In genomic region chr1:77282187-77282865, GRCh38 we compare ENCODE assay signal across 8 cellular contexts. TPM values are rescaled to one million over a fixed set of nuclear protein-coding genes. Genes with fewer than 3 reads are reported as not detected.
DNase-seq lines count a peak whose midpoint lies in the region; FAIRE-seq and TF ChIP-seq lines count a peak whose summit lies in the region.

No MANE protein-coding gene starts in this region.

- H4K91ac ChIP-seq in H1 (replicated peaks; ENCODE audit: insufficient read length, low read length): peak overlapping the region; percentile 7

- no peaks in the 10 kb centered on the region for H3K79me2 ChIP-seq in H1 (ENCODE audit: control insufficient read depth in 1 of 2, insufficient read depth in 2 of 2, low read length in 2 of 2)

- POLR2A ChIA-PET in H1 (lab: Charles Lee; ENCODE audit: partially characterized antibody): interaction anchor here (0.8 to 2.0 kb wide), 12 partner anchors 10 to 158 kb away, joined by 3 to 9 read pairs (median 3); partner anchors contain the start of gene PIGK

- no peak overlapping the region for H3K4ac ChIP-seq in H1 (replicated peaks; ENCODE audit: insufficient read length, low read depth, low read length)

- H2AK5ac ChIP-seq in H1 (ENCODE audit: low read depth, low read length): no peak overlapping the region

- no peaks in the 10 kb centered on the region for H4K20me1 ChIP-seq in H1 (replicated peaks in 1 of 2; ENCODE audit: control insufficient read depth in 1 of 2, insufficient read depth in 2 of 2, low read length in 2 of 2)

- 0 out of 2 replicates have a peak overlapping the region, but pooled peaks have one; percentile 12 for H2BK5ac ChIP-seq in H1 (ENCODE audit: low read depth, low read length)

- TF ChIP-seq EP300 in H1 (IDR thresholded peaks at IDR 0.05; ENCODE audit: borderline replicate concordance in 1 of 2, low read depth in 2 of 2, low read length in 2 of 2): no peak

- H3K27me3 ChIP-seq in H1 (replicated peaks in 1 of 4; ENCODE audit: control insufficient read depth in 3 of 4, extremely low read depth in 1 of 4, insufficient read depth in 3 of 4, low read length in 3 of 4) (peaks cover 14 to 34% (median 23%) of the 10 kb centered on the region in 4 experiments), mucosa of rectum (ENCODE audit: control insufficient read depth in 2 of 2, insufficient read depth in 2 of 2, low read length in 2 of 2) (peaks cover 25 to 29% of the 10 kb centered on the region in 2 donors)

- peak overlapping the region; percentile 45 for H2AFZ ChIP-seq in H1 (ENCODE audit: low read length)

- peak overlapping the region; percentile 88 to 93 for H3K4me2 ChIP-seq in H1 (ENCODE audit: insufficient read depth in 1 of 2, low read depth in 2 of 2, low read length in 2 of 2)

- DNase-seq in activated T-cell treated with anti-CD3 and anti-CD28 coated beads for 1 hour (ENCODE audit: low read depth) (peak; percentile 12), HTR-8/SVneo (ENCODE audit: insufficient read length, low spot score) (peak; percentile 19), H1 (ENCODE audit: low read depth in 1 of 2, low spot score in 2 of 2) (peak in 1 of 2 experiments; percentile 80), substantia nigra (lab: John Stamatoyannopoulos, UW) (peak in 30 of 49 donors; percentile 0 to 69 (median 38)), NCI-H1436 (lab: John Stamatoyannopoulos, UW) (no peak)
- no peak for DNase-seq in activated T-cell treated with anti-CD3 and anti-CD28 coated beads, Interleukin-2, amount 50 U/mL, for 1 hour
- peak; percentile 76 for DNase-seq in activated CD4-positive, alpha-beta T cell treated with anti-CD3 and anti-CD28 coated beads, Interleukin-2, amount 10 ng/mL, durations not matched to agents 24 days and 14 days

- peaks cover 3 to 9% (median 5%) of the 10 kb centered on the region in 4 experiments; a peak in 5 of 7 replicates for H3K4me1 ChIP-seq in H1 (replicated peaks in 1 of 4; ENCODE audit: control insufficient read depth in 3 of 4, insufficient read depth in 4 of 4, low read length in 3 of 4)
- H3K4me1 ChIP-seq in mucosa of rectum (ENCODE audit: control insufficient read depth in 2 of 2, insufficient read depth in 2 of 2, low read length in 2 of 2): no peaks in the 10 kb centered on the region

- H3K14ac ChIP-seq in H1 (ENCODE audit: insufficient read length): no peak overlapping the region

- H3K4me3 ChIP-seq in H1 (ENCODE audit: extremely low read depth in 1 of 4, insufficient read depth in 2 of 4, low read depth in 3 of 4, low read length in 4 of 4): peak overlapping the region; percentile 65 to 88 (median 75)
- peak overlapping the region; percentile 53 to 57 for H3K4me3 ChIP-seq in mucosa of rectum (ENCODE audit: low read length in 2 of 2)

- H3K23ac ChIP-seq in H1 (ENCODE audit: insufficient read length): no peak overlapping the region

- 3% methylated on average over 31 of the region's 47 CpGs; no CpG with 5 or more reads in 1 of the 2 experiments for WGBS in H1 (ENCODE audit: extremely low coverage in 1 of 2, insufficient coverage in 1 of 2, insufficient read length in 1 of 2, insufficient replicate concordance in 2 of 2, low coverage in 1 of 2, low lambda C conversion rate in 2 of 2, missing lambda C conversion rate in 1 of 2), 2 experiments

- H2BK15ac ChIP-seq in H1 (ENCODE audit: low read length): 0 out of 2 replicates have a peak overlapping the region, but pooled peaks have one; percentile 26

- H3K9ac ChIP-seq in H1 (replicated peaks in 1 of 4; ENCODE audit: extremely low read depth in 1 of 4, low read depth in 3 of 4, low read length in 3 of 4): peak overlapping the region in 2 of 4 experiments; percentile 45 to 52; a peak in 4 of 7 replicates
- H3K9ac ChIP-seq in mucosa of rectum (ENCODE audit: low read depth in 1 of 2, low read length in 2 of 2): no peak overlapping the region

- peaks cover 35% of the 10 kb centered on the region for H3K27me3 Mint-ChIP-seq in activated CD4-positive, alpha-beta T cell treated with anti-CD3 and anti-CD28 coated beads, Interleukin-2, amount 10 ng/mL, durations not matched to agents 24 days and 14 days

- CTCF ChIA-PET in H1 (lab: Charles Lee; ENCODE audit: partially characterized antibody): interaction anchor here (0.7 to 1.4 kb wide), 5 partner anchors 15 to 87 kb away, joined by 3 to 4 read pairs (median 3); partner anchors contain the start of gene PIGK

- H3K79me1 ChIP-seq in H1 (ENCODE audit: low read depth, low read length): no peaks in the 10 kb centered on the region

- H4K8ac ChIP-seq in H1 (ENCODE audit: extremely low read depth, insufficient read depth, low read length): peak overlapping the region; percentile 73; the same call in 1 of the 2 replicates

- H3K27ac ChIP-seq in H1 (ENCODE audit: low read depth, low read length) (no peak overlapping the region), mucosa of rectum (ENCODE audit: low read depth in 2 of 2, low read length in 2 of 2) (no peak overlapping the region), substantia nigra (ENCODE audit: low read depth, low read length, poor library complexity, severe bottlenecking) (peak overlapping the region; percentile 88)

- peak overlapping the region; percentile 76; the same call in 1 of the 2 replicates for H2BK20ac ChIP-seq in H1 (ENCODE audit: low read length)

- no peak overlapping the region for H3K56ac ChIP-seq in H1 (replicated peaks; ENCODE audit: insufficient read length, low read depth, low read length)

- peaks cover 20% of the 10 kb centered on the region; the same call in 1 of the 2 replicates for H3K23me2 ChIP-seq in H1 (ENCODE audit: low read depth, low read length)

- TF ChIP-seq CTCF in H1 (IDR thresholded peaks at IDR 0.05; ENCODE audit: control extremely low read depth in 1 of 3, insufficient read depth in 1 of 3, low read depth in 1 of 3, low read length in 3 of 3): 0 out of 4 replicates have a peak, but pooled peaks of 1 of the 3 experiments have one; percentile 2

- intact Hi-C loops in activated CD4-positive, alpha-beta T cell treated with anti-CD3 and anti-CD28 coated beads, Interleukin-2, amount 10 ng/mL, durations not matched to agents 24 days and 14 days (cut with micrococcal nuclease): loop anchor here (2.0 kb wide), 1 partner anchor 64 kb away; the partner anchor contains the start of gene PIGK

- no peaks in the 10 kb centered on the region for H3K9me3 Mint-ChIP-seq in activated CD4-positive, alpha-beta T cell treated with anti-CD3 and anti-CD28 coated beads, Interleukin-2, amount 10 ng/mL, durations not matched to agents 24 days and 14 days

- no peak overlapping the region for H4K5ac ChIP-seq in H1 (ENCODE audit: insufficient read length, low read depth, low read length)

- H3K27ac Mint-ChIP-seq in activated CD4-positive, alpha-beta T cell treated with anti-CD3 and anti-CD28 coated beads, Interleukin-2, amount 10 ng/mL, durations not matched to agents 24 days and 14 days: no peak overlapping the region

- H3K36me3 ChIP-seq in H1 (ENCODE audit: control insufficient read depth in 2 of 4, insufficient read depth in 4 of 4, low read length in 3 of 4) (no peaks in the 10 kb centered on the region), mucosa of rectum (ENCODE audit: control insufficient read depth in 2 of 2, insufficient read depth in 2 of 2, low read length in 2 of 2) (no peaks in the 10 kb centered on the region)

- H3K4me3 Mint-ChIP-seq in activated CD4-positive, alpha-beta T cell treated with anti-CD3 and anti-CD28 coated beads, Interleukin-2, amount 10 ng/mL, durations not matched to agents 24 days and 14 days: peak overlapping the region; percentile 71

- no peak for TF ChIP-seq POLR2A in H1 (IDR thresholded peaks at IDR 0.05; ENCODE audit: control extremely low read depth in 1 of 2, low read depth in 2 of 2, low read length in 2 of 2)

- H2BK12ac ChIP-seq in H1 (ENCODE audit: low read depth, low read length): peak overlapping the region; percentile 64; the same call in 1 of the 2 replicates

- peak overlapping the region; percentile 74; the same call in 1 of the 2 replicates for H3K18ac ChIP-seq in H1 (ENCODE audit: extremely low read depth, low read length)

- TF ChIP-seq RAD21 in H1 (IDR thresholded peaks at IDR 0.05 in 1 of 2, conservative IDR thresholded peaks at IDR 0.05 in 1 of 2; ENCODE audit: low read depth in 2 of 2, low read length in 2 of 2): no peak

- no peak overlapping the region for H2BK120ac ChIP-seq in H1 (replicated peaks; ENCODE audit: low read depth, low read length)

- no peaks in the 10 kb centered on the region for H3K36me3 Mint-ChIP-seq in activated CD4-positive, alpha-beta T cell treated with anti-CD3 and anti-CD28 coated beads, Interleukin-2, amount 10 ng/mL, durations not matched to agents 24 days and 14 days (ENCODE audit: low read depth)

- peaks cover 20% of the 10 kb centered on the region for H3K4me1 Mint-ChIP-seq in activated CD4-positive, alpha-beta T cell treated with anti-CD3 and anti-CD28 coated beads, Interleukin-2, amount 10 ng/mL, durations not matched to agents 24 days and 14 days

- H3K9me3 ChIP-seq in H1 (ENCODE audit: insufficient read depth in 2 of 2, low read depth in 1 of 2, low read length in 1 of 2): no peaks in the 10 kb centered on the region
- no peaks in the 10 kb centered on the region for H3K9me3 ChIP-seq in mucosa of rectum (ENCODE audit: control insufficient read depth in 2 of 2, low read length in 2 of 2)

- FAIRE-seq in HTR-8/SVneo (lab: Jason Lieb, UNC) (no peak), H1 (lab: Jason Lieb, UNC) (no peak)

TF ChIP-seq in H1, 55 proteins besides CTCF, POLR2A, EP300 and RAD21 (continues in another document):
- TF ChIP-seq MAX (IDR thresholded peaks at IDR 0.05): peak; percentile 86
- TF ChIP-seq NRF1 (IDR thresholded peaks at IDR 0.05; ENCODE audit: low read depth, low read length): no peak
- TF ChIP-seq TBP (IDR thresholded peaks at IDR 0.05; ENCODE audit: low read depth, low read length): peak; percentile 42; the same call in 1 of the 2 replicates
- 0 out of 2 replicates have a peak, but pooled peaks have one; percentile 15 for TF ChIP-seq GABPA (IDR thresholded peaks at IDR 0.05; ENCODE audit: borderline replicate concordance, insufficient read depth, low read length)
- TF ChIP-seq CEBPB (IDR thresholded peaks at IDR 0.05; ENCODE audit: low read depth, low read length): no peak

RNA-seq across cellular contexts. Expression of gene AK5, which starts 0.5 kb away (rescaled TPM):
- 0.05 and 0.17 TPM in 2 replicates for total RNA-seq in activated CD4-positive, alpha-beta T cell treated with anti-CD3 and anti-CD28 coated beads, Interleukin-2, amount 10 ng/mL, durations not matched to agents 24 days and 14 days
- 5.2 and 7.1 TPM in 2 replicates for total RNA-seq in H1 (2021; fragmentation: NEBNext Ultra II Directional; extraction: Animal tissue kit (Norgen Biotek cat#: 25700))
- polyA plus RNA-seq in H1 (2011; rRNA removed): 2.0 and 2.1 TPM in 2 replicates
- 3.8 TPM for polyA plus RNA-seq in H1 (2011; cell fraction: cytosol; rRNA removed)
- 1.6 TPM for polyA plus RNA-seq in H1 (2011; cell fraction: nucleus; rRNA removed)
- 2.8 to 11.9 TPM (median 3.8 TPM) in 4 replicates for polyA plus RNA-seq in H1 (2012, experiment 1 of 2)
- polyA plus RNA-seq in H1 (2012, experiment 2 of 2): 1.7 TPM
- 4.8 TPM for polyA plus RNA-seq in H1 (2013, experiment 1 of 2)
- 3.2 TPM for polyA plus RNA-seq in H1 (2013, experiment 2 of 2)
- 2.4 and 2.6 TPM in 2 replicates for polyA minus RNA-seq in H1 (2011; rRNA and poly(A)+ RNA removed)
- 6.5 TPM for polyA minus RNA-seq in H1 (2011; cell fraction: cytosol; rRNA and poly(A)+ RNA removed)
- 5.3 TPM for polyA minus RNA-seq in H1 (2011; cell fraction: nucleus; rRNA and poly(A)+ RNA removed)

Comparison
In these comparisons a context has a peak if more than half of its experiments do, and no peak if none do; other contexts are left out.
1. DNase-seq: peak in activated T-cell treated with anti-CD3 and anti-CD28 coated beads for 1 hour (single experiment), HTR-8/SVneo (single experiment), activated CD4-positive, alpha-beta T cell treated with anti-CD3 and anti-CD28 coated beads, Interleukin-2, amount 10 ng/mL, durations not matched to agents 24 days and 14 days (single experiment) and substantia nigra (30 of 49); none in activated T-cell treated with anti-CD3 and anti-CD28 coated beads, Interleukin-2, amount 50 U/mL, for 1 hour (single experiment) and NCI-H1436 (single experiment).